ENCODE assay signal across 27 cellular contexts in genomic region chr4:112747035-112747434, GRCh38.
A peak's percentile ranks its signal among the peaks of the same experiment; 100 is the strongest.
DNase-seq lines count a peak whose midpoint lies in the region; ATAC-seq and TF ChIP-seq lines count a peak whose summit lies in the region.
"Had no signal": no experiment of that assay in that cellular context is flagged by ENCODE, and none has a peak within 500 bp of the region (broad histone marks: within the 10 kb centered on the region; RNA-seq: fewer than 3 reads in every experiment).

No MANE protein-coding gene starts in this region.

- no peaks in the 10 kb centered on the region for H3K27me3 Mint-ChIP-seq in type B pancreatic cell

- H3K36me3 Mint-ChIP-seq in type B pancreatic cell: no peaks in the 10 kb centered on the region
- H3K36me3 Mint-ChIP-seq: immature natural killer cell; naive thymus-derived CD4-positive, alpha-beta T cell had no signal

- H3K27ac ChIP-seq in iPS DF 6.9 (ENCODE audit: low read length) (peak overlapping the region; percentile 38), stomach (no peak overlapping the region)
- H3K27ac ChIP-seq: 22Rv1, BLaER1, breast epithelium, dorsolateral prefrontal cortex, parathyroid adenoma had no signal

- H3K27me3 ChIP-seq in iPS DF 6.9 (ENCODE audit: control insufficient read depth, insufficient read depth, low read length) (no peaks in the 10 kb centered on the region), stomach (no peaks in the 10 kb centered on the region)
- H3K27me3 ChIP-seq: BLaER1, breast epithelium, dorsolateral prefrontal cortex, MG63 had no signal

- intact Hi-C loops in stomach (cut with DNase I; ENCODE audit: low total_unique reads): no loop called here

- H3K9me3 ChIP-seq in iPS DF 6.9 (ENCODE audit: control insufficient read depth, insufficient read depth, low read length) (no peaks in the 10 kb centered on the region), stomach (no peaks in the 10 kb centered on the region)
- H3K9me3 ChIP-seq: BLaER1, breast epithelium, MG63 had no signal

- H3K36me3 ChIP-seq in iPS DF 6.9 (ENCODE audit: control insufficient read depth, insufficient read depth, low read length): no peaks in the 10 kb centered on the region
- no peaks in the 10 kb centered on the region for H3K36me3 ChIP-seq in stomach
- H3K36me3 ChIP-seq: BLaER1, breast epithelium, MG63 had no signal

- TF ChIP-seq POLR2A in stomach (IDR thresholded peaks at IDR 0.05): no peak

- H3K4me1 Mint-ChIP-seq in type B pancreatic cell (ENCODE audit: unreplicated experiment): peaks cover 5% of the 10 kb centered on the region
- H3K4me1 Mint-ChIP-seq: activated naive CD8-positive, alpha-beta T cell treated with anti-CD3 and anti-CD28 coated beads, Interleukin-2, amount 50 U/mL, for 24 hours; immature natural killer cell had no signal

- H3K4me1 ChIP-seq in iPS DF 6.9 (ENCODE audit: control insufficient read depth, insufficient read depth, low read length) (no peaks in the 10 kb centered on the region), stomach (no peaks in the 10 kb centered on the region)
- H3K4me1 ChIP-seq: BLaER1, breast epithelium, parathyroid adenoma had no signal

- no peak for ATAC-seq in HG03196 (IDR thresholded peaks at IDR 0.05; ENCODE audit: unreplicated experiment)
- ATAC-seq: activated naive CD8-positive, alpha-beta T cell treated with anti-CD3 and anti-CD28 coated beads, Interleukin-2, amount 50 U/mL, for 24 hours; activated T-cell treated with anti-CD3 and anti-CD28 coated beads, Interleukin-2, amount 50 U/mL, for 72 hours; esophagus mucosa; naive thymus-derived CD4-positive, alpha-beta T cell had no signal

- DNase-seq in NCI-H82 (lab: John Stamatoyannopoulos, UW): peak; percentile 7
- DNase-seq in NCI-H82 treated with DMSO at 0.1 percent for 48 hours (lab: John Stamatoyannopoulos, UW; ENCODE audit: unreplicated experiment): no peak
- peak; percentile 1 for DNase-seq in RPMI7951 (ENCODE audit: low read depth)
- no peak for DNase-seq in iPS DF 6.9 (ENCODE audit: low read depth, low spot score)
- no peak for DNase-seq in type B pancreatic cell (ENCODE audit: extremely low spot score, unreplicated experiment)
- no peak for DNase-seq in stomach
- DNase-seq in activated naive CD4-positive, alpha-beta T cell treated with anti-CD3 and anti-CD28 coated beads, Interleukin-2, amount 50 U/mL, for 16 hours: no peak
- DNase-seq: activated CD4-positive, CD25-positive, alpha-beta regulatory T cell; activated naive CD8-positive, alpha-beta T cell treated with anti-CD3 and anti-CD28 coated beads, Interleukin-2, amount 50 U/mL, for 24 hours; activated T-cell treated with anti-CD3 and anti-CD28 coated beads, Interleukin-2, amount 50 U/mL, for 72 hours; dorsolateral prefrontal cortex; immature natural killer cell; MG63; naive thymus-derived CD4-positive, alpha-beta T cell; NCI-H146; NCI-H2227 treated with DMSO at 0.1 percent for 48 hours; SIG-M5; stimulated activated CD4-positive, alpha-beta T cell treated with anti-CD3 and anti-CD28 coated beads, Interleukin-4, amount 100 ng/mL, for 4 hours; substantia nigra; T-helper 2 cell had no signal

- peak overlapping the region; percentile 63 for H3K27ac Mint-ChIP-seq in type B pancreatic cell
- H3K27ac Mint-ChIP-seq: activated naive CD8-positive, alpha-beta T cell treated with anti-CD3 and anti-CD28 coated beads, Interleukin-2, amount 50 U/mL, for 24 hours; activated T-cell treated with anti-CD3 and anti-CD28 coated beads, Interleukin-2, amount 50 U/mL, for 72 hours; immature natural killer cell; naive thymus-derived CD4-positive, alpha-beta T cell had no signal

- H3K4me3 Mint-ChIP-seq in type B pancreatic cell: no peak overlapping the region
- H3K4me3 Mint-ChIP-seq: activated naive CD8-positive, alpha-beta T cell treated with anti-CD3 and anti-CD28 coated beads, Interleukin-2, amount 50 U/mL, for 24 hours; activated T-cell treated with anti-CD3 and anti-CD28 coated beads, Interleukin-2, amount 50 U/mL, for 72 hours; immature natural killer cell; naive thymus-derived CD4-positive, alpha-beta T cell had no signal

- no peaks in the 10 kb centered on the region for H3K9me3 Mint-ChIP-seq in type B pancreatic cell
- H3K9me3 Mint-ChIP-seq: activated naive CD8-positive, alpha-beta T cell treated with anti-CD3 and anti-CD28 coated beads, Interleukin-2, amount 50 U/mL, for 24 hours; activated T-cell treated with anti-CD3 and anti-CD28 coated beads, Interleukin-2, amount 50 U/mL, for 72 hours; naive thymus-derived CD4-positive, alpha-beta T cell had no signal

- TF ChIP-seq CTCF in type B pancreatic cell (conservative IDR thresholded peaks at IDR 0.05): no peak
- no peak for TF ChIP-seq CTCF in stomach (IDR thresholded peaks at IDR 0.05)

- TF ChIP-seq EP300 in stomach (IDR thresholded peaks at IDR 0.05): no peak

- no CpG with 5 or more reads among the region's 1 CpG for WGBS in iPS DF 6.9 (ENCODE audit: insufficient coverage, insufficient read length)
- 11 to 31% (median 18%) methylated on average over 1 of the region's 1 CpG for WGBS in stomach, 5 donors

- H3K4me3 ChIP-seq in iPS DF 6.9 (ENCODE audit: low read length): no peak overlapping the region
- no peak overlapping the region for H3K4me3 ChIP-seq in stomach
- H3K4me3 ChIP-seq: BLaER1, breast epithelium, dorsolateral prefrontal cortex, lung, MG63 had no signal

Comparison
In these comparisons a context has a peak if more than half of its experiments do, and no peak if none do; other contexts are left out.
1. DNase-seq: peak in NCI-H82 (single experiment) and RPMI7951 (single experiment); none in NCI-H82 treated with DMSO at 0.1 percent for 48 hours (single experiment), iPS DF 6.9 (single experiment), type B pancreatic cell (single experiment), stomach (single experiment) and activated naive CD4-positive, alpha-beta T cell treated with anti-CD3 and anti-CD28 coated beads, Interleukin-2, amount 50 U/mL, for 16 hours (single experiment).